Comparison of ENCODE assay signal across 15 cellular contexts in genomic region chr3:72439321-72440183, GRCh38. TPM values are rescaled to one million over a fixed set of nuclear protein-coding genes. Genes with fewer than 3 reads are reported as not detected.
A peak's percentile ranks its signal among the peaks of the same experiment; 100 is the strongest.
DNase-seq lines count a peak whose midpoint lies in the region; ATAC-seq and TF ChIP-seq lines count a peak whose summit lies in the region.
"Had no signal": no experiment of that assay in that cellular context is flagged by ENCODE, and none has a peak within 500 bp of the region (broad histone marks: within the 10 kb centered on the region; RNA-seq: fewer than 3 reads in every experiment).

No MANE protein-coding gene starts in this region.

- H3K9me3 ChIP-seq in BLaER1 (no peaks in the 10 kb centered on the region), OCI-LY1 (ENCODE audit: low read length) (no peaks in the 10 kb centered on the region), heart left ventricle (no peaks in the 10 kb centered on the region), BE2C (no peaks in the 10 kb centered on the region; the same call in 1 of the 2 replicates)

- TF ChIP-seq CTCF in OCI-LY1 (IDR thresholded peaks at IDR 0.05; ENCODE audit: low read length) (no peak), heart left ventricle (IDR thresholded peaks at IDR 0.05) (no peak), BE2C (IDR thresholded peaks at IDR 0.05; ENCODE audit: low read depth, low read length) (no peak)

- H3K79me2 ChIP-seq in OCI-LY1 (ENCODE audit: insufficient read depth, low read length) = peaks cover 37% of the 10 kb centered on the region

- intact Hi-C loops in heart left ventricle (cut with DNase I) = loop anchor here in 4 of 10 donors (10.0 kb wide), 6 partner anchors 105 to 715 kb away; partner anchors contain the start of gene EIF4E3 (in 1 of the 4)

- no peak overlapping the region for H3K27ac ChIP-seq in BLaER1
- no peak overlapping the region for H3K27ac ChIP-seq in OCI-LY1 (ENCODE audit: low read depth, low read length, poor library complexity, severe bottlenecking)
- H3K27ac ChIP-seq in heart left ventricle = no peak overlapping the region
- H3K27ac ChIP-seq: KMS-11, SK-N-MC had no signal

- H3K36me3 ChIP-seq in BLaER1 (peaks cover 38% of the 10 kb centered on the region), OCI-LY1 (ENCODE audit: insufficient read depth, low read length) (peaks cover 23% of the 10 kb centered on the region), heart left ventricle (peaks cover 0 to 15% (median 0%) of the 10 kb centered on the region in 9 donors), BE2C (peaks cover 19% of the 10 kb centered on the region)

- peaks cover 45% of the 10 kb centered on the region for H3K4me1 ChIP-seq in BLaER1
- H3K4me1 ChIP-seq in OCI-LY1 (ENCODE audit: insufficient read depth, low read length, severe bottlenecking) = peaks cover 36% of the 10 kb centered on the region
- peaks cover 0 to 55% (median 37%) of the 10 kb centered on the region in 12 donors for H3K4me1 ChIP-seq in heart left ventricle
- H3K4me1 ChIP-seq in BE2C = peaks cover 19% of the 10 kb centered on the region

- H2AFZ ChIP-seq in OCI-LY1 (ENCODE audit: low read length) = no peak overlapping the region
- H2AFZ ChIP-seq: GM23338 had no signal

- H3K9ac ChIP-seq in BLaER1 = no peak overlapping the region
- no peak overlapping the region for H3K9ac ChIP-seq in OCI-LY1 (ENCODE audit: low read length)
- H3K9ac ChIP-seq: KMS-11 had no signal

- no peaks in the 10 kb centered on the region for H3F3A ChIP-seq in OCI-LY1 (ENCODE audit: insufficient read depth, low read length)

- H3K9me2 ChIP-seq in OCI-LY1 (ENCODE audit: low read depth, low read length) = no peaks in the 10 kb centered on the region

- H3K4me3 ChIP-seq in BLaER1 = no peak overlapping the region
- no peak overlapping the region for H3K4me3 ChIP-seq in OCI-LY1 (ENCODE audit: low read depth, low read length, poor library complexity, severe bottlenecking)
- no peak overlapping the region for H3K4me3 ChIP-seq in heart left ventricle
- no peak overlapping the region for H3K4me3 ChIP-seq in BE2C (ENCODE audit: low read depth, low read length)
- H3K4me3 ChIP-seq: GM23338, SK-N-MC had no signal

- H3K27me3 ChIP-seq in BLaER1 (no peaks in the 10 kb centered on the region), OCI-LY1 (ENCODE audit: insufficient read depth, low read length) (no peaks in the 10 kb centered on the region), heart left ventricle (no peaks in the 10 kb centered on the region), BE2C (no peaks in the 10 kb centered on the region)

- DNase-seq in G401 (ENCODE audit: low spot score) (no peak), heart left ventricle (no peak), BE2C (no peak), NCI-H2081 (lab: John Stamatoyannopoulos, UW) (no peak)
- DNase-seq: activated CD4-positive, alpha-beta T cell treated with anti-CD3 and anti-CD28 coated beads for 4 hours; activated naive CD8-positive, alpha-beta T cell treated with anti-CD3 and anti-CD28 coated beads, Interleukin-2, amount 10 ng/mL, durations not matched to agents 7 days and 5 days; NCI-H446 had no signal

- H4K20me1 ChIP-seq in BLaER1 = peaks cover 100% of the 10 kb centered on the region
- H4K20me1 ChIP-seq in OCI-LY1 (ENCODE audit: insufficient read depth, low read length) = peaks cover 7% of the 10 kb centered on the region

- in situ Hi-C loops in G401 (cut with HindIII; ENCODE audit: low sequenced_read_pairs) = no loop called here

- TF ChIP-seq POLR2A in heart left ventricle (IDR thresholded peaks at IDR 0.05) = no peak

- peak; percentile 66 for ATAC-seq in GM19324 (IDR thresholded peaks at IDR 0.05; ENCODE audit: low FRiP score, unreplicated experiment)
- ATAC-seq in HG02840 (IDR thresholded peaks at IDR 0.05; ENCODE audit: low FRiP score, unreplicated experiment) = peak; percentile 65
- ATAC-seq in heart left ventricle = no peak
- ATAC-seq: GM23338; stimulated activated effector memory CD8-positive, alpha-beta T cell treated with anti-CD3 and anti-CD28 coated beads, Interleukin-12 subunit alpha, Interleukin-12 subunit beta, amount 100 ng/mL, for 72 hours had no signal

- WGBS in heart left ventricle, 4 donors = 52 to 64% (median 54%) methylated on average over 5 of the region's 5 CpGs

- H3K4me2 ChIP-seq in BLaER1 = peak overlapping the region; percentile 31
- H3K4me2 ChIP-seq in OCI-LY1 (ENCODE audit: low read length) = 0 out of 2 replicates have a peak overlapping the region, but pooled peaks have one; percentile 8
- H3K4me2 ChIP-seq: GM23338, KMS-11 had no signal

RNA-seq across cellular contexts. Expression of gene RYBP, which starts 6.9 kb away (rescaled TPM):
- 6.3 and 7.5 TPM in 2 replicates for total RNA-seq in G401 (2014; rRNA removed; shearing (Covaris generic))
- 1 to 10 TPM; 4.9 to 9.0 (median 6.9) TPM for total RNA-seq in heart left ventricle
- polyA plus RNA-seq in heart left ventricle = 1 to 10 TPM; 3.0 to 7.7 TPM
- 27.8 TPM for polyA plus RNA-seq in BE2C (2012; ENCODE audit: insufficient read depth, insufficient read length, low read depth)

Comparison
In these comparisons a context has a peak if more than half of its experiments do, and no peak if none do; other contexts are left out.
1. ATAC-seq: peak in GM19324 (single experiment) and HG02840 (single experiment); none in heart left ventricle (0 of 4).